In the genomic region with DNA sequence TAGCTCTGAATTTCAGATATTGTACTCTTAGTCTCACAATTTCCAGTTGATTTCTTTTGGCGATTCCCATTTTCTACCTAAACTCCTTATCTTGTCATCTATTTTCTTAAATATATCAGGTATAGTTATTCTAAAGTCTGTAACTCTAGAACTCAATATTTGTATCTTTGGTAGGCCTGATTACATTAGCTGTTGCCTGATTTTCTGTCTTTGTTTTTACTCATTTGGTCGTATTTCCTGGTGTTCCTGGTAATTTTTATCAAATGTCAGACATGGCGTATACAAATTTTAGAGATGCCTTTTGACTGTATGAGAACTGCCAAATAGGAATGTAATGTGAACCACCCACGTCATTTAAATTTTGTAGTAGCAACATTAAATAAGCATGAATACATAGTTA, we compare ENCODE assay signal across 2 cellular contexts.
TF ChIP-seq lines count a peak whose summit lies in the region.

No MANE protein-coding gene starts in this region.

TF ChIP-seq in A549, 52 proteins besides CTCF, POLR2A, EP300 and RAD21 (continued from another document):
- TF ChIP-seq E2F6 (IDR thresholded peaks at IDR 0.05; ENCODE audit: borderline replicate concordance, low read depth) = no peak
- TF ChIP-seq TFCP2L1 (CRISPR knock-in tag; IDR thresholded peaks at IDR 0.05) = no peak
- TF ChIP-seq MYC (IDR thresholded peaks at IDR 0.05; ENCODE audit: borderline replicate concordance, low read length) = no peak
- TF ChIP-seq HMGXB4 (CRISPR knock-in tag; IDR thresholded peaks at IDR 0.05; ENCODE audit: borderline replicate concordance) = no peak
- TF ChIP-seq, protein P1, sequence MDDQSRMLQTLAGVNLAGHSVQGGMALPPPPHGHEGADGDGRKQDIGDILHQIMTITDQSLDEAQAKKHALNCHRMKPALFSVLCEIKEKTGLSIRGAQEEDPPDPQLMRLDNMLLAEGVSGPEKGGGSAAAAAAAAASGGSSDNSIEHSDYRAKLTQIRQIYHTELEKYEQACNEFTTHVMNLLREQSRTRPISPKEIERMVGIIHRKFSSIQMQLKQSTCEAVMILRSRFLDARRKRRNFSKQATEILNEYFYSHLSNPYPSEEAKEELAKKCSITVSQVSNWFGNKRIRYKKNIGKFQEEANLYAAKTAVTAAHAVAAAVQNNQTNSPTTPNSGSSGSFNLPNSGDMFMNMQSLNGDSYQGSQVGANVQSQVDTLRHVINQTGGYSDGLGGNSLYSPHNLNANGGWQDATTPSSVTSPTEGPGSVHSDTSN (IDR thresholded peaks at IDR 0.05) = no peak
- TF ChIP-seq EHMT2 (IDR thresholded peaks at IDR 0.05; ENCODE audit: low read depth) = no peak
- no peak for TF ChIP-seq NPAS2 (CRISPR knock-in tag; IDR thresholded peaks at IDR 0.05; ENCODE audit: borderline replicate concordance)
- no peak for TF ChIP-seq FOSB (CRISPR knock-in tag; IDR thresholded peaks at IDR 0.05)
- TF ChIP-seq HDAC2 (IDR thresholded peaks at IDR 0.05) = no peak
- TF ChIP-seq, protein P2, sequence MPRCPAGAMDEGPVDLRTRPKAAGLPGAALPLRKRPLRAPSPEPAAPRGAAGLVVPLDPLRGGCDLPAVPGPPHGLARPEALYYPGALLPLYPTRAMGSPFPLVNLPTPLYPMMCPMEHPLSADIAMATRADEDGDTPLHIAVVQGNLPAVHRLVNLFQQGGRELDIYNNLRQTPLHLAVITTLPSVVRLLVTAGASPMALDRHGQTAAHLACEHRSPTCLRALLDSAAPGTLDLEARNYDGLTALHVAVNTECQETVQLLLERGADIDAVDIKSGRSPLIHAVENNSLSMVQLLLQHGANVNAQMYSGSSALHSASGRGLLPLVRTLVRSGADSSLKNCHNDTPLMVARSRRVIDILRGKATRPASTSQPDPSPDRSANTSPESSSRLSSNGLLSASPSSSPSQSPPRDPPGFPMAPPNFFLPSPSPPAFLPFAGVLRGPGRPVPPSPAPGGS (IDR thresholded peaks at IDR 0.05) = no peak
- no peak for TF ChIP-seq HES2 (IDR thresholded peaks at IDR 0.05)

TF ChIP-seq in K562, 482 proteins besides CTCF, POLR2A, EP300 and RAD21 (continued from another document):
- TF ChIP-seq STAT5B (CRISPR knock-in tag; IDR thresholded peaks at IDR 0.05) (no peak), NFIC (IDR thresholded peaks at IDR 0.05) (no peak), BRD9 (IDR thresholded peaks at IDR 0.05; ENCODE audit: low read depth, partially characterized antibody) (no peak), KLF13 (tag; IDR thresholded peaks at IDR 0.05; ENCODE audit: borderline replicate concordance, low read depth) (no peak), TCF7L2 (IDR thresholded peaks at IDR 0.05; ENCODE audit: low read depth, low read length) (no peak), ARNT (IDR thresholded peaks at IDR 0.05) (no peak), ZNF121 (CRISPR knock-in tag; conservative IDR thresholded peaks at IDR 0.05) (no peak), CHD1 (IDR thresholded peaks at IDR 0.05; ENCODE audit: low read length) (no peak), TAF15 (IDR thresholded peaks at IDR 0.05; ENCODE audit: low read depth, low read length) (no peak), RFX1 (IDR thresholded peaks at IDR 0.05) (no peak), HMGXB4 (CRISPR knock-in tag; IDR thresholded peaks at IDR 0.05) (no peak), SAFB2 (IDR thresholded peaks at IDR 0.05; ENCODE audit: borderline replicate concordance, low read depth, low read length, severe bottlenecking) (no peak), ADNP (tag; IDR thresholded peaks at IDR 0.05) (no peak)
- TF ChIP-seq, protein P3, sequence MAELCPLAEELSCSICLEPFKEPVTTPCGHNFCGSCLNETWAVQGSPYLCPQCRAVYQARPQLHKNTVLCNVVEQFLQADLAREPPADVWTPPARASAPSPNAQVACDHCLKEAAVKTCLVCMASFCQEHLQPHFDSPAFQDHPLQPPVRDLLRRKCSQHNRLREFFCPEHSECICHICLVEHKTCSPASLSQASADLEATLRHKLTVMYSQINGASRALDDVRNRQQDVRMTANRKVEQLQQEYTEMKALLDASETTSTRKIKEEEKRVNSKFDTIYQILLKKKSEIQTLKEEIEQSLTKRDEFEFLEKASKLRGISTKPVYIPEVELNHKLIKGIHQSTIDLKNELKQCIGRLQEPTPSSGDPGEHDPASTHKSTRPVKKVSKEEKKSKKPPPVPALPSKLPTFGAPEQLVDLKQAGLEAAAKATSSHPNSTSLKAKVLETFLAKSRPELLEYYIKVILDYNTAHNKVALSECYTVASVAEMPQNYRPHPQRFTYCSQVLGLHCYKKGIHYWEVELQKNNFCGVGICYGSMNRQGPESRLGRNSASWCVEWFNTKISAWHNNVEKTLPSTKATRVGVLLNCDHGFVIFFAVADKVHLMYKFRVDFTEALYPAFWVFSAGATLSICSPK (IDR thresholded peaks at IDR 0.05; ENCODE audit: borderline replicate concordance) = no peak
- TF ChIP-seq, protein P4, sequence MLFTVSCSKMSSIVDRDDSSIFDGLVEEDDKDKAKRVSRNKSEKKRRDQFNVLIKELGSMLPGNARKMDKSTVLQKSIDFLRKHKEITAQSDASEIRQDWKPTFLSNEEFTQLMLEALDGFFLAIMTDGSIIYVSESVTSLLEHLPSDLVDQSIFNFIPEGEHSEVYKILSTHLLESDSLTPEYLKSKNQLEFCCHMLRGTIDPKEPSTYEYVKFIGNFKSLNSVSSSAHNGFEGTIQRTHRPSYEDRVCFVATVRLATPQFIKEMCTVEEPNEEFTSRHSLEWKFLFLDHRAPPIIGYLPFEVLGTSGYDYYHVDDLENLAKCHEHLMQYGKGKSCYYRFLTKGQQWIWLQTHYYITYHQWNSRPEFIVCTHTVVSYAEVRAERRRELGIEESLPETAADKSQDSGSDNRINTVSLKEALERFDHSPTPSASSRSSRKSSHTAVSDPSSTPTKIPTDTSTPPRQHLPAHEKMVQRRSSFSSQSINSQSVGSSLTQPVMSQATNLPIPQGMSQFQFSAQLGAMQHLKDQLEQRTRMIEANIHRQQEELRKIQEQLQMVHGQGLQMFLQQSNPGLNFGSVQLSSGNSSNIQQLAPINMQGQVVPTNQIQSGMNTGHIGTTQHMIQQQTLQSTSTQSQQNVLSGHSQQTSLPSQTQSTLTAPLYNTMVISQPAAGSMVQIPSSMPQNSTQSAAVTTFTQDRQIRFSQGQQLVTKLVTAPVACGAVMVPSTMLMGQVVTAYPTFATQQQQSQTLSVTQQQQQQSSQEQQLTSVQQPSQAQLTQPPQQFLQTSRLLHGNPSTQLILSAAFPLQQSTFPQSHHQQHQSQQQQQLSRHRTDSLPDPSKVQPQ (CRISPR knock-in tag; IDR thresholded peaks at IDR 0.05; ENCODE audit: borderline replicate concordance) = no peak
TF ChIP-seq in K562: peak in this region for 0.
